ENCODE assay signal across 9 cellular contexts in genomic region chr20:53001502-53002301, GRCh38. TPM values are rescaled to one million over a fixed set of nuclear protein-coding genes. Genes with fewer than 3 reads are reported as not detected.
DNase-seq lines count a peak whose midpoint lies in the region; ATAC-seq and TF ChIP-seq lines count a peak whose summit lies in the region.
"Had no signal": no experiment of that assay in that cellular context is flagged by ENCODE, and none has a peak within 500 bp of the region (broad histone marks: within the 10 kb centered on the region; RNA-seq: fewer than 3 reads in every experiment).

No MANE protein-coding gene starts in this region.

- H3K27me3 ChIP-seq in esophagus squamous epithelium (no peaks in the 10 kb centered on the region), PC-9 (ENCODE audit: insufficient read depth, low read depth) (0 out of 2 replicates have a peak, but pooled peaks cover 15% of the 10 kb centered on the region)

- peaks cover 16 to 25% (median 24%) of the 10 kb centered on the region in 3 donors for H3K4me1 Mint-ChIP-seq in IgD-negative memory B cell

- H3K9me2 ChIP-seq in PC-9 (ENCODE audit: insufficient read depth): no peaks in the 10 kb centered on the region

- peaks cover 0 to 15% (median 0%) of the 10 kb centered on the region in 3 donors for H3K4me1 ChIP-seq in esophagus squamous epithelium
- no peaks in the 10 kb centered on the region for H3K4me1 ChIP-seq in PC-9 (replicated peaks; ENCODE audit: insufficient read depth)

- BruUV-seq in PC-9 (replicated peaks; lab: Mats Ljungman, UMichigan): no TSS peak

- no peaks in the 10 kb centered on the region for H3K27me3 Mint-ChIP-seq in IgD-negative memory B cell

- H2AFZ ChIP-seq in PC-9: no peak overlapping the region

- ATAC-seq in GM19468 (IDR thresholded peaks at IDR 0.05; ENCODE audit: extremely low read depth, unreplicated experiment): peak; percentile 24

- CTCF ChIA-PET in PC-9 (lab: Charles Lee): no interaction called here

- TF ChIP-seq CTCF in GM12864 (IDR thresholded peaks at IDR 0.05; ENCODE audit: low read depth, low read length, missing control alignments) (no peak), esophagus squamous epithelium (IDR thresholded peaks at IDR 0.05) (no peak), PC-9 (conservative IDR thresholded peaks at IDR 0.05) (no peak)

- H3K4me3 Mint-ChIP-seq in IgD-negative memory B cell: peak overlapping the region; percentile 77 to 89 (median 83)

- H3K79me2 ChIP-seq in PC-9 (ENCODE audit: low read depth): no peaks in the 10 kb centered on the region

- H3K36me3 ChIP-seq in esophagus squamous epithelium: no peaks in the 10 kb centered on the region
- H3K36me3 ChIP-seq in PC-9 (ENCODE audit: low read depth): no peaks in the 10 kb centered on the region

- DNase-seq in GM12864 (ENCODE audit: low read depth) (peak; percentile 53), esophagus squamous epithelium (lab: John Stamatoyannopoulos, UW) (no peak), GOT3 (lab: John Stamatoyannopoulos, UW) (no peak), cerebellar cortex (ENCODE audit: low spot score) (no peak), PC-9 (no peak), putamen (ENCODE audit: low spot score) (no peak)
- DNase-seq: NCI-H2227 treated with DMSO at 0.1 percent for 48 hours had no signal

- no peak for TF ChIP-seq POLR2A in esophagus squamous epithelium (IDR thresholded peaks at IDR 0.05)

- H3K4me3 ChIP-seq in GM12864 (ENCODE audit: low read depth, low read length): peak overlapping the region; percentile 18
- peak overlapping the region in 1 of 4 donors; percentile 9 for H3K4me3 ChIP-seq in esophagus squamous epithelium
- H3K4me3 ChIP-seq in PC-9: no peak overlapping the region

- 59 to 66% methylated on average over 9 of the region's 9 CpGs for WGBS in esophagus squamous epithelium, 2 donors

- H3K9me3 ChIP-seq in esophagus squamous epithelium (no peaks in the 10 kb centered on the region), PC-9 (ENCODE audit: insufficient read depth, low read depth) (no peaks in the 10 kb centered on the region)

- peaks cover 0 to 2% (median 0%) of the 10 kb centered on the region in 3 donors for H3K9me3 Mint-ChIP-seq in IgD-negative memory B cell

- no peaks in the 10 kb centered on the region for H3K36me3 Mint-ChIP-seq in IgD-negative memory B cell

- intact Hi-C loops in esophagus squamous epithelium (cut with DNase I) (no loop called here), PC-9 (cut with micrococcal nuclease; ENCODE audit: unreplicated experiment) (no loop called here)

- H3K27ac ChIP-seq in esophagus squamous epithelium (peak overlapping the region in 3 of 4 donors; percentile 5 to 73 (median 58)), PC-9 (no peak overlapping the region)

- H3F3A ChIP-seq in PC-9 (ENCODE audit: insufficient read depth, low read depth): no peaks in the 10 kb centered on the region

- peak overlapping the region; percentile 91 to 97 (median 97) for H3K27ac Mint-ChIP-seq in IgD-negative memory B cell

- H4K20me1 ChIP-seq in PC-9 (ENCODE audit: insufficient read depth): no peaks in the 10 kb centered on the region

- no peak overlapping the region for H3K4me2 ChIP-seq in PC-9

- POLR2A ChIA-PET in PC-9 (lab: Charles Lee; ENCODE audit: unreplicated experiment): no interaction called here

RNA-seq across cellular contexts. Expression of gene TSHZ2, which starts 29.5 kb away (rescaled TPM):
- 0.73 TPM for polyA plus RNA-seq in IgD-negative memory B cell
- total RNA-seq in esophagus squamous epithelium: 10 to 100 TPM in 3 of 4 donors, 1 to 10 TPM in 1; 4.7 to 22.0 (median 12.9) TPM
- not detected in 2 replicates for total RNA-seq in PC-9 (2021)
